ENCODE assay signal across 16 cellular contexts in genomic region chr12:132185698-132186097, GRCh38. TPM values are rescaled to one million over a fixed set of nuclear protein-coding genes. Genes with fewer than 3 reads are reported as not detected.
DNase-seq lines count a peak whose midpoint lies in the region; ATAC-seq and TF ChIP-seq lines count a peak whose summit lies in the region.
"Had no signal": no experiment of that assay in that cellular context is flagged by ENCODE, and none has a peak within 500 bp of the region (broad histone marks: within the 10 kb centered on the region; RNA-seq: fewer than 3 reads in every experiment).

No MANE protein-coding gene starts in this region.

- no peak for ATAC-seq in GM23338
- ATAC-seq in naive B cell (ENCODE audit: low read depth in 2 of 2) = no peak
- ATAC-seq in GM18519 (IDR thresholded peaks at IDR 0.05; ENCODE audit: low FRiP score, unreplicated experiment) = no peak
- ATAC-seq: GM12878 had no signal

- H3K27me3 ChIP-seq in GM23338 (ENCODE audit: insufficient read depth) = peaks cover 46% of the 10 kb centered on the region

- H3K4me1 ChIP-seq in GM23338 (ENCODE audit: insufficient read depth) = peaks cover 4% of the 10 kb centered on the region; the same call in 1 of the 2 replicates

- no peaks in the 10 kb centered on the region for H3K9me2 ChIP-seq in GM23338 (ENCODE audit: insufficient read depth)

- H4K20me1 ChIP-seq in GM23338 (replicated peaks; ENCODE audit: insufficient read depth) = no peaks in the 10 kb centered on the region

- H3K27me3 Mint-ChIP-seq in CD14-positive monocyte (ENCODE audit: low read depth in 3 of 3) (peaks cover 15 to 63% (median 45%) of the 10 kb centered on the region in 3 donors), GM23338 (ENCODE audit: insufficient read depth, low read depth, poor library complexity) (peaks cover 59% of the 10 kb centered on the region), naive B cell (peaks cover 0 to 25% (median 9%) of the 10 kb centered on the region in 3 donors)
- peaks cover 15% of the 10 kb centered on the region for H3K27me3 Mint-ChIP-seq in activated T-helper 1 cell treated with anti-CD3 and anti-CD28 coated beads, Interleukin-12 subunit alpha, Interleukin-12 subunit beta, Interleukin-2, Interleukin-4 antibody, amounts not matched to agents 30 ng/mL and 10 ng/mL and 1 ng/mL, durations not matched to agents 14 hours and 24 hours and 36 hours (ENCODE audit: insufficient read depth)

- H2AFZ ChIP-seq in GM23338 = no peak overlapping the region
- H2AFZ ChIP-seq: parathyroid adenoma had no signal

- H3K36me3 Mint-ChIP-seq in CD14-positive monocyte (peaks cover 4 to 5% of the 10 kb centered on the region in 2 donors), GM23338 (ENCODE audit: low read depth) (peaks cover 4% of the 10 kb centered on the region; the same call in 1 of the 3 replicates), naive B cell (peaks cover 0 to 21% of the 10 kb centered on the region in 2 donors)
- peaks cover 6% of the 10 kb centered on the region for H3K36me3 Mint-ChIP-seq in activated T-helper 1 cell treated with anti-CD3 and anti-CD28 coated beads, Interleukin-12 subunit alpha, Interleukin-12 subunit beta, Interleukin-2, Interleukin-4 antibody, amounts not matched to agents 30 ng/mL and 10 ng/mL and 1 ng/mL, durations not matched to agents 14 hours and 24 hours and 36 hours (ENCODE audit: low read depth)

- H3K27ac ChIP-seq in GM23338 (ENCODE audit: low read depth) = no peak overlapping the region
- H3K27ac ChIP-seq: epithelial cell of prostate, parathyroid adenoma had no signal

- DNase-seq in CD14-positive monocyte (ENCODE audit: low spot score) = no peak
- DNase-seq in GM23338 (ENCODE audit: low spot score) = no peak
- DNase-seq in activated T-helper 1 cell treated with anti-CD3 and anti-CD28 coated beads, Interleukin-12 subunit alpha, Interleukin-12 subunit beta, Interleukin-2, Interleukin-4 antibody, amounts not matched to agents 30 ng/mL and 10 ng/mL and 1 ng/mL, durations not matched to agents 14 hours and 24 hours and 36 hours (ENCODE audit: low spot score) = peak; percentile 35
- no peak for DNase-seq in naive B cell
- no peak for DNase-seq in NCI-H345 (lab: John Stamatoyannopoulos, UW)
- no peak for DNase-seq in kidney tubule cell (ENCODE audit: low spot score)
- DNase-seq: activated CD4-positive, CD25-positive, alpha-beta regulatory T cell treated with anti-CD3 and anti-CD28 coated beads, Interleukin-2, amount 50 U/mL, for 72 hours; C1 segment of cervical spinal cord; midbrain; NCI-H1694 treated with DMSO at 0.1 percent for 48 hours; NCI-H524 treated with DMSO at 0.1 percent for 48 hours had no signal

- H3K36me3 ChIP-seq in GM23338 (ENCODE audit: insufficient read depth) = no peaks in the 10 kb centered on the region

- 0 out of 2 replicates have a peak, but pooled peaks cover 2% of the 10 kb centered on the region for H3F3A ChIP-seq in GM23338 (replicated peaks; ENCODE audit: low read depth)

- H3K9me3 Mint-ChIP-seq in CD14-positive monocyte = peaks cover 0 to 24% (median 9%) of the 10 kb centered on the region in 7 donors
- H3K9me3 Mint-ChIP-seq in GM23338 = peaks cover 12% of the 10 kb centered on the region; the same call in 2 of the 3 replicates
- no peaks in the 10 kb centered on the region for H3K9me3 Mint-ChIP-seq in activated T-helper 1 cell treated with anti-CD3 and anti-CD28 coated beads, Interleukin-12 subunit alpha, Interleukin-12 subunit beta, Interleukin-2, Interleukin-4 antibody, amounts not matched to agents 30 ng/mL and 10 ng/mL and 1 ng/mL, durations not matched to agents 14 hours and 24 hours and 36 hours
- peaks cover under 1 to 19% (median 10%) of the 10 kb centered on the region in 7 donors for H3K9me3 Mint-ChIP-seq in naive B cell

- H3K27ac Mint-ChIP-seq in CD14-positive monocyte (peak overlapping the region in 6 of 7 donors; percentile 56 to 80 (median 72)), GM23338 (no peak overlapping the region), naive B cell (peak overlapping the region in 3 of 6 donors; percentile 31 to 60 (median 44))
- peak overlapping the region; percentile 96 for H3K27ac Mint-ChIP-seq in activated T-helper 1 cell treated with anti-CD3 and anti-CD28 coated beads, Interleukin-12 subunit alpha, Interleukin-12 subunit beta, Interleukin-2, Interleukin-4 antibody, amounts not matched to agents 30 ng/mL and 10 ng/mL and 1 ng/mL, durations not matched to agents 14 hours and 24 hours and 36 hours

- intact Hi-C loops in CD14-positive monocyte (cut with micrococcal nuclease) = no loop called here
- intact Hi-C loops in activated T-helper 1 cell treated with anti-CD3 and anti-CD28 coated beads, Interleukin-12 subunit alpha, Interleukin-12 subunit beta, Interleukin-2, Interleukin-4 antibody, amounts not matched to agents 30 ng/mL and 10 ng/mL and 1 ng/mL, durations not matched to agents 14 hours and 24 hours and 36 hours (cut with micrococcal nuclease) = loop anchor here (1.0 to 10.0 kb wide), 3 partner anchors 41 to 699 kb away; partner anchors contain the start of genes CHFR, DDX51, NOC4L and PUS1

- TF ChIP-seq CTCF in CD14-positive monocyte (IDR thresholded peaks at IDR 0.05) (no peak), GM23338 (conservative IDR thresholded peaks at IDR 0.05; ENCODE audit: low read depth in 2 of 2) (no peak)

- H3K79me2 ChIP-seq in GM23338 (replicated peaks; ENCODE audit: insufficient read depth) = no peaks in the 10 kb centered on the region
- H3K79me2 ChIP-seq: parathyroid adenoma had no signal

- H3K4me3 Mint-ChIP-seq in CD14-positive monocyte = peak overlapping the region; percentile 82 to 94
- peak overlapping the region; percentile 2; the same call in 1 of the 3 replicates for H3K4me3 Mint-ChIP-seq in GM23338
- peak overlapping the region; percentile 82 for H3K4me3 Mint-ChIP-seq in activated T-helper 1 cell treated with anti-CD3 and anti-CD28 coated beads, Interleukin-12 subunit alpha, Interleukin-12 subunit beta, Interleukin-2, Interleukin-4 antibody, amounts not matched to agents 30 ng/mL and 10 ng/mL and 1 ng/mL, durations not matched to agents 14 hours and 24 hours and 36 hours
- peak overlapping the region in 7 of 8 donors; percentile 18 to 85 (median 68) for H3K4me3 Mint-ChIP-seq in naive B cell

- peaks cover 29% of the 10 kb centered on the region for H3K4me1 Mint-ChIP-seq in CD14-positive monocyte
- peaks cover 8% of the 10 kb centered on the region for H3K4me1 Mint-ChIP-seq in GM23338
- H3K4me1 Mint-ChIP-seq in activated T-helper 1 cell treated with anti-CD3 and anti-CD28 coated beads, Interleukin-12 subunit alpha, Interleukin-12 subunit beta, Interleukin-2, Interleukin-4 antibody, amounts not matched to agents 30 ng/mL and 10 ng/mL and 1 ng/mL, durations not matched to agents 14 hours and 24 hours and 36 hours (ENCODE audit: low read depth) = peaks cover 31% of the 10 kb centered on the region
- peaks cover 19 to 20% (median 19%) of the 10 kb centered on the region in 3 donors for H3K4me1 Mint-ChIP-seq in naive B cell

- H3K4me2 ChIP-seq in GM23338 = no peak overlapping the region
- H3K4me2 ChIP-seq: smooth muscle cell had no signal

- H3K4me3 ChIP-seq in GM23338 = no peak overlapping the region
- H3K4me3 ChIP-seq: GM12878, smooth muscle cell had no signal

TF ChIP-seq in GM23338, 12 proteins besides CTCF, POLR2A, EP300 and RAD21:
- no peak for TF ChIP-seq CREB1 (CRISPR knock-in tag; IDR thresholded peaks at IDR 0.05; ENCODE audit: low read depth)

RNA-seq across cellular contexts. Expression of gene NOC4L, which starts 41.4 kb away (rescaled TPM):
- polyA plus RNA-seq in CD14-positive monocyte (10 to 100 TPM; 17.9 to 18.0 TPM), GM23338 (2016; fragmentation: Nextera tagmentation; extraction: Ambion mirVana) (54.7 and 58.5 TPM in 2 replicates), naive B cell (ENCODE audit: low read depth in 6 of 6) (10 to 100 TPM; 19.1 to 26.4 (median 24.1) TPM)
- 32.7 and 42.4 TPM in 2 replicates for total RNA-seq in GM23338 (2014; rRNA removed; shearing (Covaris generic))
- total RNA-seq in activated T-helper 1 cell treated with anti-CD3 and anti-CD28 coated beads, Interleukin-12 subunit alpha, Interleukin-12 subunit beta, Interleukin-2, Interleukin-4 antibody, amounts not matched to agents 30 ng/mL and 10 ng/mL and 1 ng/mL, durations not matched to agents 14 hours and 24 hours and 36 hours = 49.5 and 51.3 TPM in 2 replicates

RNA-seq across cellular contexts. Expression of gene DDX51, which starts 41.6 kb away (rescaled TPM):
- 1 to 10 TPM; 1.7 to 2.7 TPM for polyA plus RNA-seq in CD14-positive monocyte
- total RNA-seq in GM23338 (2014; rRNA removed; shearing (Covaris generic)) = 18.3 and 19.3 TPM in 2 replicates
- 12.4 and 13.0 TPM in 2 replicates for polyA plus RNA-seq in GM23338 (2016; fragmentation: Nextera tagmentation; extraction: Ambion mirVana)
- total RNA-seq in activated T-helper 1 cell treated with anti-CD3 and anti-CD28 coated beads, Interleukin-12 subunit alpha, Interleukin-12 subunit beta, Interleukin-2, Interleukin-4 antibody, amounts not matched to agents 30 ng/mL and 10 ng/mL and 1 ng/mL, durations not matched to agents 14 hours and 24 hours and 36 hours = 48.8 and 55.0 TPM in 2 replicates
- polyA plus RNA-seq in naive B cell (ENCODE audit: low read depth in 6 of 6) = 10 to 100 TPM in 1 of 6 donors, 1 to 10 TPM in 4, not detected in 1; 7.1 to 14.9 (median 7.6) TPM

Comparison
In these comparisons a context has a peak if more than half of its experiments do, and no peak if none do; other contexts are left out.
1. H3K4me3 Mint-ChIP-seq: peak in every context shown above with its lines; median percentile 88 in CD14-positive monocyte; 82 in activated T-helper 1 cell treated with anti-CD3 and anti-CD28 coated beads, Interleukin-12 subunit alpha, Interleukin-12 subunit beta, Interleukin-2, Interleukin-4 antibody, amounts not matched to agents 30 ng/mL and 10 ng/mL and 1 ng/mL, durations not matched to agents 14 hours and 24 hours and 36 hours; 68 in naive B cell; 2 in GM23338.